In genomic region chr7:45975367-45975766, GRCh38 we compare ENCODE assay signal across 15 cellular contexts.
"Had no signal": no experiment of that assay in that cellular context is flagged by ENCODE, and none has a peak within 500 bp of the region (broad histone marks: within the 10 kb centered on the region; RNA-seq: fewer than 3 reads in every experiment).

No MANE protein-coding gene starts in this region.

- H3K27me3 ChIP-seq: breast epithelium, esophagus squamous epithelium, heart left ventricle, sigmoid colon, suprapubic skin, upper lobe of right lung had no signal

- ATAC-seq: heart left ventricle; left lobe of liver; psoas muscle; stimulated activated naive CD8-positive, alpha-beta T cell treated with anti-CD3 and anti-CD28 coated beads, Interleukin-15, Interleukin-2, amounts not matched to agents 100 U/mL and 50 U/mL, for 24 hours; T-helper 17 cell; upper lobe of right lung had no signal

- H3K9me3 ChIP-seq: breast epithelium, esophagus squamous epithelium, heart left ventricle, psoas muscle, sigmoid colon, suprapubic skin, upper lobe of right lung had no signal

- DNase-seq: activated CD4-positive, alpha-beta T cell treated with anti-CD3 and anti-CD28 coated beads, Interleukin-2, amount 50 U/mL, for 1 hour; activated effector memory CD4-positive, alpha-beta T cell treated with Interleukin-2 at 50 U/mL for 16 hours; activated T-cell treated with anti-CD3 and anti-CD28 coated beads, Interleukin-2, amount 50 U/mL, for 24 hours; esophagus squamous epithelium; heart left ventricle; psoas muscle; sigmoid colon; stimulated activated CD4-positive, alpha-beta T cell treated with anti-CD3 and anti-CD28 coated beads, Interleukin-4, amount 100 ng/mL, for 1 hour; stimulated activated CD8-positive, alpha-beta memory T cell treated with anti-CD3 and anti-CD28 coated beads, Interleukin-4, amount 100 ng/mL, for 48 hours; stimulated activated naive CD8-positive, alpha-beta T cell treated with anti-CD3 and anti-CD28 coated beads, Interleukin-15, Interleukin-2, amounts not matched to agents 100 U/mL and 50 U/mL, for 24 hours; T-helper 17 cell; upper lobe of right lung had no signal

- H3K27ac ChIP-seq: breast epithelium, esophagus squamous epithelium, heart left ventricle, psoas muscle, sigmoid colon, suprapubic skin, upper lobe of right lung had no signal

- H3K36me3 ChIP-seq: breast epithelium, esophagus squamous epithelium, heart left ventricle, sigmoid colon, suprapubic skin, upper lobe of right lung had no signal

- H3K4me3 ChIP-seq: breast epithelium, esophagus squamous epithelium, heart left ventricle, psoas muscle, sigmoid colon, suprapubic skin, upper lobe of right lung had no signal
